Comparison of ENCODE assay signal across 8 cellular contexts in the genomic region with DNA sequence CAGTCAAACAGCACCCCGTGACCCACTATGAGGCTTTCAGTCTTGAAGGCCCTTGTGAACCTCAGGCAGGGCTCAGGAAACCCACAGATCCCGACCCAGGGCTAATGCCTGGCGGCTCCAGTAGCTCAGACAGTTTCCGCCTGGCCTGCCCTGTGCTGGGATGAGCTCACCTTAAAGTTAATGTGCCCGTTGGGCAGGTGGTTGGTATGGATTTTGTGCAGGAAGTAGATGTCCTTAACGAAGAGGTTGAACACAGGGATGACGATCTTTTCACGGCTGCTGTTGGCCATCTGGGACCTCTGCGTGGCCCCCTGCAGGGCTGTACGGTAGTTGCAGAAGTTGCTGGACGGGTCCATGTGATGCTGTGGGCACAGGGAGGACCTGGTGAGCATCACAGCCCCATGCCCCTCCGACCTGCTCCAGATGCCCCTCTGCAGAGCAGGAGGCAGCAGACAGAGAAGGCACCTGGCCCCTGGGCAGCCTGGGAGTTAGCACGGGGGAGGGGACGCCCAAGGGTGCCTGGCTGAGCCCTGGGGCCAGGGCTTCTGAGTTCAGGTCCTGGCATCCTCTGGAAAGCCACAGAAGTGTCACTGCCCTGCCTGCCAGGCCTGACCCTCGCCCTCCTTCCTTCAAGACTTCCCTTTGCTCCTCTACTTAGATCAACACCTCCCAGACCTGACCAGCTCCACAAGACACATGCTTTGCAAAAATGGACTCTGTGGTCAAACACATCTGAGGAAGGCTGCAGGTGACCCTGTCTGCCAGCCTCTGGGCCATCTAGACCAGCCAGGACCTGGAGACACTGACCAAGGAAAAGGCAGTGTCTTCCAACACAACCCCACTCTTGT. TPM values are rescaled to one million over a fixed set of nuclear protein-coding genes. Genes with fewer than 3 reads are reported as not detected.
DNase-seq lines count a peak whose midpoint lies in the region; ATAC-seq, FAIRE-seq and TF ChIP-seq lines count a peak whose summit lies in the region.

No MANE protein-coding gene starts in this region.

- ATAC-seq in mucosa of descending colon (peak; percentile 30), GM19395 (IDR thresholded peaks at IDR 0.05; ENCODE audit: unreplicated experiment) (no peak)

- TF ChIP-seq CTCF in mucosa of descending colon (IDR thresholded peaks at IDR 0.05) (no peak), RWPE1 (conservative IDR thresholded peaks at IDR 0.05; ENCODE audit: low read depth) (no peak), GM10248 (IDR thresholded peaks at IDR 0.05; ENCODE audit: control extremely low read depth, extremely low read depth, low read depth, missing control alignments) (no peak)

- peaks cover 6% of the 10 kb centered on the region for H3K4me1 ChIP-seq in mucosa of descending colon (ENCODE audit: low read depth)

- CTCF ChIA-PET in RWPE1 (lab: Yijun Ruan, JAX) (interaction anchor here (0.6 kb wide), 1 partner anchor 11 kb away, joined by 3 read pairs; no protein-coding TSS in a partner anchor), GM10248 (lab: Yijun Ruan, JAX) (interaction anchor here (0.6 to 1.6 kb wide), 5 partner anchors 8 to 397 kb away, joined by 3 to 5 read pairs (median 3); no protein-coding TSS in a partner anchor)

- H3K36me3 ChIP-seq in mucosa of descending colon (ENCODE audit: low read depth) = no peaks in the 10 kb centered on the region

- no peak overlapping the region for H3K27ac ChIP-seq in RWPE1

- POLR2A ChIA-PET in RWPE1 (lab: Yijun Ruan, JAX; ENCODE audit: low non-redundant PET) (no interaction called here), GM10248 (lab: Yijun Ruan, JAX) (no interaction called here)

- peak; percentile 16 for FAIRE-seq in HTR-8/SVneo (lab: Jason Lieb, UNC)

- no peak overlapping the region for H3K4me3 ChIP-seq in mucosa of descending colon

- H3K9me3 ChIP-seq in mucosa of descending colon = no peaks in the 10 kb centered on the region

- DNase-seq in EH (ENCODE audit: low read depth) (peak; percentile 40), HTR-8/SVneo (ENCODE audit: insufficient read length, low spot score) (no peak), amniotic epithelial cell (ENCODE audit: low read depth) (peak; percentile 12), mucosa of descending colon (peak; percentile 21 to 36 (median 32)), medulla oblongata (ENCODE audit: extremely low spot score) (no peak), RWPE1 (ENCODE audit: low spot score) (no peak), GM10248 (ENCODE audit: extremely low spot score) (no peak)

- intact Hi-C loops in mucosa of descending colon (cut with DNase I, micrococcal nuclease) = no loop called here

RNA-seq across cellular contexts. Expression of a gene that starts 59.8 kb away (rescaled TPM):
- total RNA-seq in mucosa of descending colon = 10 to 100 TPM in 1 of 3 donors, 1 to 10 TPM in 2; 3.9 to 20.1 (median 7.4) TPM

Comparison
In these comparisons a context has a peak if more than half of its experiments do, and no peak if none do; other contexts are left out.
1. DNase-seq: peak in EH (single experiment), amniotic epithelial cell (single experiment) and mucosa of descending colon (3 of 3); none in HTR-8/SVneo (single experiment), medulla oblongata (single experiment), RWPE1 (single experiment) and GM10248 (single experiment).